Comparison of ENCODE assay signal across 8 cellular contexts in genomic region chr7:76441792-76442191, GRCh38. TPM values are rescaled to one million over a fixed set of nuclear protein-coding genes. Genes with fewer than 3 reads are reported as not detected.
DNase-seq lines count a peak whose midpoint lies in the region; ATAC-seq, FAIRE-seq and TF ChIP-seq lines count a peak whose summit lies in the region.
"Not testable (repeated sequence)": the region's sequence is repeated elsewhere in the genome, so short reads cannot be mapped to it uniquely, and the experiment has no call there.

No MANE protein-coding gene starts in this region.

- H3K36me3 ChIP-seq in endothelial cell of umbilical vein (ENCODE audit: control insufficient read depth in 2 of 2, extremely low read depth in 1 of 2, insufficient read depth in 2 of 2, low read length in 2 of 2); upper lobe of right lung: not testable (repeated sequence)

- not testable (repeated sequence) for H3K27me3 ChIP-seq in endothelial cell of umbilical vein (ENCODE audit: control insufficient read depth in 2 of 2, insufficient read depth in 2 of 2, low read length in 2 of 2); upper lobe of right lung

- intact Hi-C loops in activated CD8-positive, alpha-beta T cell treated with anti-CD3 and anti-CD28 coated beads for 36 hours (cut with micrococcal nuclease); endothelial cell of umbilical vein (cut with micrococcal nuclease); upper lobe of right lung (cut with DNase I): not testable (repeated sequence)

- POLR2A ChIA-PET in activated CD8-positive, alpha-beta T cell treated with anti-CD3 and anti-CD28 coated beads for 36 hours (lab: Charles Lee); endothelial cell of umbilical vein (lab: Charles Lee): not testable (repeated sequence)

- FAIRE-seq in endothelial cell of umbilical vein (lab: Jason Lieb, UNC), result peak; percentile 96

- not testable (repeated sequence) for H3K4me3 Mint-ChIP-seq in activated CD8-positive, alpha-beta T cell treated with anti-CD3 and anti-CD28 coated beads for 36 hours; memory B cell

- not testable (repeated sequence) for H3K79me2 ChIP-seq in endothelial cell of umbilical vein (ENCODE audit: control insufficient read depth, insufficient read depth, low read length)

- dilution Hi-C loops in endothelial cell of umbilical vein (cut with MboI; ENCODE audit: extremely low pct_ligation_motif_present, low sequenced_read_pairs), result not testable (repeated sequence)

- CTCF ChIA-PET in activated CD8-positive, alpha-beta T cell treated with anti-CD3 and anti-CD28 coated beads for 36 hours (lab: Charles Lee); endothelial cell of umbilical vein (lab: Charles Lee): not testable (repeated sequence)

- H3K9me1 ChIP-seq in endothelial cell of umbilical vein (replicated peaks; ENCODE audit: control insufficient read depth, extremely low read depth, insufficient read depth, low read length), result not testable (repeated sequence)

- H3K9me3 ChIP-seq in endothelial cell of umbilical vein (replicated peaks; ENCODE audit: control insufficient read depth, insufficient read depth, low read length); upper lobe of right lung: not testable (repeated sequence)

- not testable (repeated sequence) for H3K27me3 Mint-ChIP-seq in activated CD8-positive, alpha-beta T cell treated with anti-CD3 and anti-CD28 coated beads for 36 hours; memory B cell

- H4K20me1 ChIP-seq in endothelial cell of umbilical vein (replicated peaks; ENCODE audit: control insufficient read depth, extremely low read depth, insufficient read depth, low read length), result not testable (repeated sequence)

- not testable (repeated sequence) for H3K4me2 ChIP-seq in endothelial cell of umbilical vein (ENCODE audit: insufficient read depth, low read length)

- H3K27ac Mint-ChIP-seq in activated CD8-positive, alpha-beta T cell treated with anti-CD3 and anti-CD28 coated beads for 36 hours; memory B cell: not testable (repeated sequence)

- not testable (repeated sequence) for H3K36me3 Mint-ChIP-seq in activated CD8-positive, alpha-beta T cell treated with anti-CD3 and anti-CD28 coated beads for 36 hours (ENCODE audit: low read depth); memory B cell

- TF ChIP-seq CTCF in activated CD8-positive, alpha-beta T cell treated with anti-CD3 and anti-CD28 coated beads for 36 hours (IDR thresholded peaks at IDR 0.05); endothelial cell of umbilical vein (IDR thresholded peaks at IDR 0.05; ENCODE audit: extremely low read depth in 1 of 2, insufficient read depth in 1 of 2, low read depth in 1 of 2, low read length in 2 of 2); upper lobe of right lung (IDR thresholded peaks at IDR 0.05): not testable (repeated sequence)

- not testable (repeated sequence) for H3K4me3 ChIP-seq in endothelial cell of umbilical vein (replicated peaks in 1 of 3; ENCODE audit: insufficient read depth in 1 of 3, low read depth in 1 of 3, low read length in 3 of 3); upper lobe of right lung

- TF ChIP-seq POLR2A in endothelial cell of umbilical vein (IDR thresholded peaks at IDR 0.05; ENCODE audit: low read depth, low read length), result not testable (repeated sequence)

- H3K9ac ChIP-seq in endothelial cell of umbilical vein (replicated peaks; ENCODE audit: extremely low read depth, insufficient read depth, low read length), result not testable (repeated sequence)

- not testable (repeated sequence) for H3K27ac ChIP-seq in endothelial cell of umbilical vein (ENCODE audit: insufficient read depth, low read depth, low read length); upper lobe of right lung

- not testable (repeated sequence) for BruUV-seq in endothelial cell of umbilical vein (replicated peaks; lab: Mats Ljungman, UMichigan)

- H2AFZ ChIP-seq in endothelial cell of umbilical vein (ENCODE audit: low read depth, low read length), result not testable (repeated sequence)

- not testable (repeated sequence) for DNase-seq in activated CD8-positive, alpha-beta T cell treated with anti-CD3 and anti-CD28 coated beads for 36 hours; endothelial cell of umbilical vein (ENCODE audit: low read depth, low spot score); memory B cell (ENCODE audit: low spot score in 2 of 2); upper lobe of right lung

- ATAC-seq in GM18511 (IDR thresholded peaks at IDR 0.05; ENCODE audit: unreplicated experiment), result peak; percentile 51
- peak; percentile 45 for ATAC-seq in GM19463 (IDR thresholded peaks at IDR 0.05; ENCODE audit: unreplicated experiment)
- ATAC-seq in HG02852 (IDR thresholded peaks at IDR 0.05; ENCODE audit: unreplicated experiment), result peak; percentile 35
- peak; percentile 40 for ATAC-seq in HG03439 (IDR thresholded peaks at IDR 0.05; ENCODE audit: unreplicated experiment)
- peak; percentile 66 for ATAC-seq in activated CD8-positive, alpha-beta T cell treated with anti-CD3 and anti-CD28 coated beads for 36 hours
- peak; percentile 64 for ATAC-seq in memory B cell (ENCODE audit: low read depth)
- ATAC-seq in upper lobe of right lung, result peak; percentile 75

- H3K4me1 ChIP-seq in endothelial cell of umbilical vein (ENCODE audit: control insufficient read depth, extremely low read depth, insufficient read depth, low read length); upper lobe of right lung: not testable (repeated sequence)

- peaks cover 13% of the 10 kb centered on the region for H3K4me1 Mint-ChIP-seq in activated CD8-positive, alpha-beta T cell treated with anti-CD3 and anti-CD28 coated beads for 36 hours (ENCODE audit: low read depth)
- not testable (repeated sequence) for H3K4me1 Mint-ChIP-seq in memory B cell

- not testable (repeated sequence) for H3K9me3 Mint-ChIP-seq in activated CD8-positive, alpha-beta T cell treated with anti-CD3 and anti-CD28 coated beads for 36 hours; memory B cell

RNA-seq across cellular contexts. Expression of gene ZP3, which starts 17.0 kb away (rescaled TPM):
- total RNA-seq in activated CD8-positive, alpha-beta T cell treated with anti-CD3 and anti-CD28 coated beads for 36 hours, result 10 to 100 TPM; 12.2 to 13.4 TPM
- total RNA-seq in endothelial cell of umbilical vein (0.32 and 4.0 TPM in 2 replicates), upper lobe of right lung (0.84 TPM)
- polyA plus RNA-seq in endothelial cell of umbilical vein, result 3.0 and 4.3 TPM in 2 replicates
- 1.7 and 1.9 TPM in 2 replicates for polyA plus RNA-seq in endothelial cell of umbilical vein (2011; cell fraction: cytosol; rRNA removed)
- 1.4 and 1.7 TPM in 2 replicates for polyA plus RNA-seq in endothelial cell of umbilical vein (2011; cell fraction: nucleus; rRNA removed)
- 2.5 and 4.7 TPM in 2 replicates for polyA plus RNA-seq in endothelial cell of umbilical vein (2012)
- polyA minus RNA-seq in endothelial cell of umbilical vein, result 2.6 and 6.7 TPM in 2 replicates
- polyA minus RNA-seq in endothelial cell of umbilical vein (2011; cell fraction: cytosol; rRNA and poly(A)+ RNA removed), result 28.8 TPM
- 0.24 and 0.48 TPM in 2 replicates for polyA minus RNA-seq in endothelial cell of umbilical vein (2011; cell fraction: nucleus; rRNA and poly(A)+ RNA removed)

RNA-seq across cellular contexts. Expression of gene DTX2, which starts 19.7 kb away (rescaled TPM):
- 10 to 100 TPM; 20.5 to 20.8 TPM for total RNA-seq in activated CD8-positive, alpha-beta T cell treated with anti-CD3 and anti-CD28 coated beads for 36 hours
- total RNA-seq in endothelial cell of umbilical vein (16.7 and 17.1 TPM in 2 replicates), upper lobe of right lung (25.6 TPM)
- polyA plus RNA-seq in endothelial cell of umbilical vein, result 8.5 and 11.7 TPM in 2 replicates
- 5.2 and 6.9 TPM in 2 replicates for polyA plus RNA-seq in endothelial cell of umbilical vein (2011; cell fraction: cytosol; rRNA removed)
- polyA plus RNA-seq in endothelial cell of umbilical vein (2011; cell fraction: nucleus; rRNA removed), result 15.1 and 15.2 TPM in 2 replicates
- 7.4 and 9.4 TPM in 2 replicates for polyA plus RNA-seq in endothelial cell of umbilical vein (2012)
- polyA minus RNA-seq in endothelial cell of umbilical vein, result 5.9 and 10.1 TPM in 2 replicates
- polyA minus RNA-seq in endothelial cell of umbilical vein (2011; cell fraction: cytosol; rRNA and poly(A)+ RNA removed), result 19.4 TPM
- polyA minus RNA-seq in endothelial cell of umbilical vein (2011; cell fraction: nucleus; rRNA and poly(A)+ RNA removed), result 10.9 and 12.9 TPM in 2 replicates

RNA-seq across cellular contexts. Expression of gene SSC4D, which starts 32.3 kb away (rescaled TPM):
- total RNA-seq in activated CD8-positive, alpha-beta T cell treated with anti-CD3 and anti-CD28 coated beads for 36 hours, result under 1 TPM; 0.67 to 0.68 TPM
- total RNA-seq in endothelial cell of umbilical vein, result 0.39 and 0.46 TPM in 2 replicates
- polyA plus RNA-seq in endothelial cell of umbilical vein, result 0.88 and 1.1 TPM in 2 replicates
- 0.59 TPM in 2 replicates for polyA plus RNA-seq in endothelial cell of umbilical vein (2011; cell fraction: cytosol; rRNA removed)
- polyA plus RNA-seq in endothelial cell of umbilical vein (2011; cell fraction: nucleus; rRNA removed), result 0.26 and 0.38 TPM in 2 replicates
- polyA plus RNA-seq in endothelial cell of umbilical vein (2012), result 0.37 and 0.68 TPM in 2 replicates
- 0.30 and 0.53 TPM in 2 replicates for polyA minus RNA-seq in endothelial cell of umbilical vein
- 1.7 TPM for polyA minus RNA-seq in endothelial cell of umbilical vein (2011; cell fraction: cytosol; rRNA and poly(A)+ RNA removed)
- polyA minus RNA-seq in endothelial cell of umbilical vein (2011; cell fraction: nucleus; rRNA and poly(A)+ RNA removed), result not detected in 2 replicates
- total RNA-seq in upper lobe of right lung, result 1.1 TPM
